Comparison of ENCODE assay signal across 8 cellular contexts in the genomic region with DNA sequence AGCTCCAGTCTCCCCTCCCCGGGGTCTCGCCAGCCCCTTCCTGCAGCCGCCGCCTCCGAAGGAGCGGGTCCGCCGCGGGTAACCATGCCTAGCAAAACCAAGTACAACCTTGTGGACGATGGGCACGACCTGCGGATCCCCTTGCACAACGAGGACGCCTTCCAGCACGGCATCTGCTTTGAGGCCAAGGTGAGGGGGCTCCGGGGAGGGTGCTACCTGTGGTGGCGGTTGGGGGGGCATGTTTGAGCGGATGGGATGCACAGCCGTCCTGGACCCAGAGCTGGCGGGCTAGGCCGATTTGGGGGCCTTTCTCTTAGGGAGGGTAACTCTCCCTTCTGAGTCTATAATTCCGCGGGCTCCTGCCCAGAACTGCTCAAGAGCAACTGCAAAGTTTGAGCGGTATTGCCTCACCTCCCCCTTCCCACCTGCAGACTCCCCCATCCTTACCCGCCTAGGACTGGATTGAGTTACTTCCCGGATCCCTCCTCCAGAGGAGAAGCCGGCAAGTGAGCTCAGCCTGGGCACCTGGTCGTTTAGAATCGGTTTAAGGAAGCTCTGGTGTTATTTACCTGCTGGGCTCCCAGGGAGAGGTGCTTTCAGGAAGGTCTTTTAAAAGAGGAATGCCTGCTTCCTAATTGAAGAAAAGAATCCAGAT. TPM values are rescaled to one million over a fixed set of nuclear protein-coding genes. Genes with fewer than 3 reads are reported as not detected.
DNase-seq lines count a peak whose midpoint lies in the region; ATAC-seq, FAIRE-seq and TF ChIP-seq lines count a peak whose summit lies in the region.

No MANE protein-coding gene starts in this region.

- no peaks in the 10 kb centered on the region for H3K36me3 Mint-ChIP-seq in natural killer cell treated with Interleukin-12 subunit alpha and Interleukin-12 subunit beta and Interleukin-15 and Interleukin-18, amount 100 ng/mL, for 72 hours

- H3K36me3 ChIP-seq in heart left ventricle, result no peaks in the 10 kb centered on the region
- H3K36me3 ChIP-seq in Panc1 (ENCODE audit: control insufficient read depth, insufficient read depth, low read length), result no peaks in the 10 kb centered on the region; the same call in 1 of the 2 replicates
- H3K36me3 ChIP-seq in effector memory CD4-positive, alpha-beta T cell (ENCODE audit: control insufficient read depth, insufficient read depth, low read length), result no peaks in the 10 kb centered on the region

- peaks cover 0 to 4% of the 10 kb centered on the region in 2 donors for H3K4me1 Mint-ChIP-seq in natural killer cell treated with Interleukin-12 subunit alpha and Interleukin-12 subunit beta and Interleukin-15 and Interleukin-18, amount 100 ng/mL, for 72 hours (ENCODE audit: low read depth in 2 of 2)

- H3K9me3 Mint-ChIP-seq in natural killer cell treated with Interleukin-12 subunit alpha and Interleukin-12 subunit beta and Interleukin-15 and Interleukin-18, amount 100 ng/mL, for 72 hours, result no peaks in the 10 kb centered on the region

- 2 to 3% (median 2%) methylated on average over 8 to 29 of the region's 29 CpGs for WGBS in heart left ventricle, 4 donors

- no TSS peak for BruUV-seq in Panc1 (replicated peaks; lab: Mats Ljungman, UMichigan)

- intact Hi-C loops in heart left ventricle (cut with DNase I), result loop anchor here in 2 of 10 donors (5.0 kb wide), 2 partner anchors 62 to 162 kb away; no protein-coding TSS in a partner anchor
- intact Hi-C loops in cardiac septum (cut with DNase I), result loop anchor here (5.0 kb wide), 1 partner anchor 142 kb away; no protein-coding TSS in a partner anchor
- intact Hi-C loops in Panc1 (cut with micrococcal nuclease; ENCODE audit: unreplicated experiment), result loop anchor here (5.0 kb wide), 1 partner anchor 62 kb away; no protein-coding TSS in a partner anchor

- peaks cover 0 to 70% (median 4%) of the 10 kb centered on the region in 9 donors for H3K27me3 ChIP-seq in heart left ventricle
- H3K27me3 ChIP-seq in Panc1 (ENCODE audit: control insufficient read depth, insufficient read depth, low read length), result no peaks in the 10 kb centered on the region
- peaks cover 27% of the 10 kb centered on the region for H3K27me3 ChIP-seq in effector memory CD4-positive, alpha-beta T cell (replicated peaks; ENCODE audit: control insufficient read depth, insufficient read depth, low read length, poor library complexity, severe bottlenecking)

- TF ChIP-seq POLR2A in heart left ventricle (IDR thresholded peaks at IDR 0.05), result no peak

- peaks cover 25 to 42% of the 10 kb centered on the region in 2 donors for H3K27me3 Mint-ChIP-seq in natural killer cell treated with Interleukin-12 subunit alpha and Interleukin-12 subunit beta and Interleukin-15 and Interleukin-18, amount 100 ng/mL, for 72 hours

- in situ Hi-C loops in Panc1 (cut with HindIII; ENCODE audit: low pct_unique_long_range_greater_than_20kb, low sequenced_read_pairs), result no loop called here

- POLR2A ChIA-PET in Panc1 (lab: Charles Lee), result interaction anchor here (0.7 kb wide), 2 partner anchors 18 to 1699 kb away, joined by 3 read pairs; no protein-coding TSS in a partner anchor

- H3K4me3 ChIP-seq in heart left ventricle (peak overlapping the region; percentile 51 to 86 (median 67)), Panc1 (ENCODE audit: low read depth in 2 of 2, low read length in 2 of 2) (peak overlapping the region; percentile 84 to 85)
- peak overlapping the region; percentile 38 for H3K4me3 ChIP-seq in effector memory CD4-positive, alpha-beta T cell (ENCODE audit: insufficient read depth, low read depth, low read length, poor library complexity, severe bottlenecking)

- H3K4me3 Mint-ChIP-seq in natural killer cell treated with Interleukin-12 subunit alpha and Interleukin-12 subunit beta and Interleukin-15 and Interleukin-18, amount 100 ng/mL, for 72 hours, result peak overlapping the region; percentile 62

- H3K9me3 ChIP-seq in heart left ventricle (peaks cover 0 to 7% (median 0%) of the 10 kb centered on the region in 12 donors), Panc1 (ENCODE audit: control insufficient read depth, insufficient read depth, low read depth, low read length) (peaks cover 8% of the 10 kb centered on the region; the same call in 1 of the 2 replicates)
- no peaks in the 10 kb centered on the region for H3K9me3 ChIP-seq in effector memory CD4-positive, alpha-beta T cell (ENCODE audit: control insufficient read depth, low read length)

- FAIRE-seq in D721Med (lab: Jason Lieb, UNC), result no peak

- CTCF ChIA-PET in Panc1 (lab: Charles Lee), result interaction anchor here (0.6 kb wide), 1 partner anchor 143 kb away, joined by 3 read pairs; no protein-coding TSS in a partner anchor

- TF ChIP-seq CTCF in heart left ventricle (IDR thresholded peaks at IDR 0.05) (no peak), Panc1 (IDR thresholded peaks at IDR 0.05) (no peak), D721Med (IDR thresholded peaks at IDR 0.05; ENCODE audit: insufficient read depth, missing control alignments) (no peak)

- H3K27ac Mint-ChIP-seq in natural killer cell treated with Interleukin-12 subunit alpha and Interleukin-12 subunit beta and Interleukin-15 and Interleukin-18, amount 100 ng/mL, for 72 hours, result no peak overlapping the region

- ATAC-seq in heart left ventricle (peak in 2 of 4 donors; percentile 6 to 13), Panc1 (peak; percentile 29), GM18909 (IDR thresholded peaks at IDR 0.05; ENCODE audit: poor library complexity, unreplicated experiment) (no peak), GM21423 (IDR thresholded peaks at IDR 0.05; ENCODE audit: unreplicated experiment) (no peak)
- ATAC-seq in natural killer cell treated with Interleukin-12 subunit alpha and Interleukin-12 subunit beta and Interleukin-15 and Interleukin-18, amount 100 ng/mL, for 72 hours, result no peak

- peak overlapping the region in 9 of 12 donors; percentile 54 to 81 (median 72) for H3K27ac ChIP-seq in heart left ventricle
- H3K27ac ChIP-seq in Panc1 (ENCODE audit: low read length), result peak overlapping the region; percentile 95
- H3K27ac ChIP-seq in effector memory CD4-positive, alpha-beta T cell (ENCODE audit: insufficient read depth, low read length, poor library complexity, severe bottlenecking), result no peak overlapping the region

- peak in 2 of 5 donors; percentile 10 to 35 for DNase-seq in heart left ventricle
- DNase-seq in cardiac septum (ENCODE audit: low spot score), result no peak
- no peak for DNase-seq in Panc1 (ENCODE audit: low read depth, low spot score)
- DNase-seq in effector memory CD4-positive, alpha-beta T cell, result no peak
- no peak for DNase-seq in natural killer cell treated with Interleukin-12 subunit alpha and Interleukin-12 subunit beta and Interleukin-15 and Interleukin-18, amount 100 ng/mL, for 72 hours (ENCODE audit: low spot score)
- no peak for DNase-seq in D721Med (ENCODE audit: insufficient read length, low spot score)

- H3K4me1 ChIP-seq in heart left ventricle (peaks cover 0 to 37% (median 7%) of the 10 kb centered on the region in 12 donors), Panc1 (ENCODE audit: control insufficient read depth, insufficient read depth, low read length) (peaks cover 45% of the 10 kb centered on the region)
- H3K4me1 ChIP-seq in effector memory CD4-positive, alpha-beta T cell (ENCODE audit: control insufficient read depth, insufficient read depth, low read length, poor library complexity, severe bottlenecking), result peaks cover 11% of the 10 kb centered on the region

RNA-seq across cellular contexts. Expression of a gene that starts 0.7 kb away (rescaled TPM):
- total RNA-seq in heart left ventricle (1 to 10 TPM; 2.4 to 6.4 (median 4.5) TPM), cardiac septum (2.0 TPM), Panc1 (2021; ENCODE audit: unreplicated experiment) (27.9 TPM)
- 1 to 10 TPM; 1.1 to 1.4 TPM for polyA plus RNA-seq in heart left ventricle
- 20.0 TPM for polyA plus RNA-seq in Panc1 (2012; ENCODE audit: insufficient read length)
- under 1 TPM in 1 of 2 donors, not detected in 1; 0.12 TPM for total RNA-seq in natural killer cell treated with Interleukin-12 subunit alpha and Interleukin-12 subunit beta and Interleukin-15 and Interleukin-18, amount 100 ng/mL, for 72 hours

RNA-seq across cellular contexts. Expression of a gene that starts 46.6 kb away (rescaled TPM):
- total RNA-seq in heart left ventricle (10 to 100 TPM in 2 of 9 donors, 1 to 10 TPM in 5, under 1 TPM in 2; 0.75 to 39.2 (median 2.9) TPM), cardiac septum (6.4 TPM), Panc1 (2021; ENCODE audit: unreplicated experiment) (1.5 TPM)
- 1 to 10 TPM in 1 of 2 donors, under 1 TPM in 1; 0.91 to 2.8 TPM for polyA plus RNA-seq in heart left ventricle
- polyA plus RNA-seq in Panc1 (2012; ENCODE audit: insufficient read length), result 2.7 TPM
- not detected for total RNA-seq in natural killer cell treated with Interleukin-12 subunit alpha and Interleukin-12 subunit beta and Interleukin-15 and Interleukin-18, amount 100 ng/mL, for 72 hours
